15 cellular contexts compared by ENCODE assay signal in the genomic region with DNA sequence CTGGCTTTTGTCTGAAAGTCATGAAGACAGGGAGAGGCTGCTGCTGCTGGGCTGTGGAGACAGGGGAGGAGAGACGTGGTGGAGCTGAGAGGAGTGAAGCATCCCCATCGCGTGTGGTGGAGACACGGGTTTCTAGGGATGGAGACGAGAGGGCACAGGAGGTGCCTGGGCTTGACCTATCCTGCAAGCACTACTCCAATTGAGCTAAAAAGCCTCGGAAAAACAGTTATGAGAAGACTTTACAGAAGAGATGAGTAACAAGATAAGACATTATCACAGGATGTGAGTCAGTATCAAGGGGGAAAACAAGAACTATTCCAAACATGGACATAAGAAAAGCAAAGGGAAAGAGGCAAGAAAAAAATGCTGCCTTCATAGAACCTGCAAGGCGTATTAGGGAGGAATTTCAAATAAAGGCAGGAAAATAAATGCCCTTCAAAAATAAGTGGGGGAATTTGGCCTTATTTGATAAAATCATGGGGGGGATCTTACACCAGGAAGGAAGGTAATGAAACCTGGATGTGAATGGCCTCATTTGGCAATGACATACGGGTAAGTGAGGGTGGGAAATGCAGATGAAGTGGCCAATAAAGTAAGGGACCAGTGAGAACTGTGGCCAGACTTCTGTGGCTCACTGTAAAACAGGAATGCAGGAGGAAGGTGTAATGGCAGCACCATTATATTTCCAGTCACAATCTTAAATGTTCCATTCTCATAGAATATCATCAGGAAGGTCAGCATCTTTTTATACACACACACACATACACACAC.
DNase-seq lines count a peak whose midpoint lies in the region; ATAC-seq and TF ChIP-seq lines count a peak whose summit lies in the region.
"Had no signal": no experiment of that assay in that cellular context is flagged by ENCODE, and none has a peak within 500 bp of the region (broad histone marks: within the 10 kb centered on the region; RNA-seq: fewer than 3 reads in every experiment).

No MANE protein-coding gene starts in this region.

- TF ChIP-seq CTCF in HFF-Myc (IDR thresholded peaks at IDR 0.05; ENCODE audit: low read depth, low read length, missing control alignments) (no peak), fibroblast of villous mesenchyme (IDR thresholded peaks at IDR 0.05; ENCODE audit: insufficient read depth, low read depth, low read length) (no peak), tibial artery (IDR thresholded peaks at IDR 0.05) (no peak)

- intact Hi-C loops in tibial artery (cut with DNase I; ENCODE audit: low total_unique reads), result no loop called here
- intact Hi-C loops in sciatic nerve (cut with DNase I), result no loop called here

- H3K9me3 ChIP-seq in tibial artery, result no peaks in the 10 kb centered on the region
- H3K9me3 ChIP-seq: stomach had no signal

- peaks cover 0 to 45% (median 16%) of the 10 kb centered on the region in 3 donors for H3K36me3 ChIP-seq in tibial artery

- DNase-seq in HFF-Myc (ENCODE audit: extremely low read depth, low read depth), result peak; percentile 32
- DNase-seq in T1000 (lab: John Stamatoyannopoulos, UW), result peak; percentile 22
- DNase-seq in fibroblast of villous mesenchyme (ENCODE audit: low read depth), result peak; percentile 83
- DNase-seq in tibial artery, result no peak
- DNase-seq in sciatic nerve (ENCODE audit: low spot score), result no peak
- DNase-seq: activated CD4-positive, alpha-beta T cell treated with anti-CD3 and anti-CD28 coated beads for 36 hours; activated T-cell treated with anti-CD3 and anti-CD28 coated beads, Interleukin-2, amount 50 U/mL, for 1 hour; effector memory CD4-positive, alpha-beta T cell; left cardiac atrium; NCI-H1105; OCI-M1; stomach had no signal

- peaks cover 0 to 17% (median 7%) of the 10 kb centered on the region in 4 donors for H3K4me1 ChIP-seq in tibial artery
- H3K4me1 ChIP-seq: stomach had no signal

- ATAC-seq in GM21619 (IDR thresholded peaks at IDR 0.05; ENCODE audit: unreplicated experiment) (no peak), sciatic nerve (no peak), HG02870 (IDR thresholded peaks at IDR 0.05; ENCODE audit: unreplicated experiment) (no peak)
- ATAC-seq: activated CD4-positive, alpha-beta T cell treated with anti-CD3 and anti-CD28 coated beads for 36 hours; natural killer cell treated with Interleukin-12 subunit alpha and Interleukin-12 subunit beta and Interleukin-15 and Interleukin-18, amount 100 ng/mL, for 72 hours had no signal

- H3K27me3 ChIP-seq in tibial artery, result no peaks in the 10 kb centered on the region
- H3K27me3 ChIP-seq: stomach had no signal

- H3K4me3 ChIP-seq in HFF-Myc (replicated peaks; ENCODE audit: low read depth, low read length) (no peak overlapping the region), fibroblast of villous mesenchyme (ENCODE audit: low read depth, low read length) (no peak overlapping the region), tibial artery (no peak overlapping the region)
- H3K4me3 ChIP-seq: stomach had no signal

- H3K27ac ChIP-seq in tibial artery, result peak overlapping the region; percentile 66 to 72
- H3K27ac ChIP-seq: stomach had no signal

Comparison
In these comparisons a context has a peak if more than half of its experiments do, and no peak if none do; other contexts are left out.
1. DNase-seq: peak in HFF-Myc (single experiment), T1000 (single experiment) and fibroblast of villous mesenchyme (single experiment); none in tibial artery (0 of 2) and sciatic nerve (single experiment).